In the genomic region with DNA sequence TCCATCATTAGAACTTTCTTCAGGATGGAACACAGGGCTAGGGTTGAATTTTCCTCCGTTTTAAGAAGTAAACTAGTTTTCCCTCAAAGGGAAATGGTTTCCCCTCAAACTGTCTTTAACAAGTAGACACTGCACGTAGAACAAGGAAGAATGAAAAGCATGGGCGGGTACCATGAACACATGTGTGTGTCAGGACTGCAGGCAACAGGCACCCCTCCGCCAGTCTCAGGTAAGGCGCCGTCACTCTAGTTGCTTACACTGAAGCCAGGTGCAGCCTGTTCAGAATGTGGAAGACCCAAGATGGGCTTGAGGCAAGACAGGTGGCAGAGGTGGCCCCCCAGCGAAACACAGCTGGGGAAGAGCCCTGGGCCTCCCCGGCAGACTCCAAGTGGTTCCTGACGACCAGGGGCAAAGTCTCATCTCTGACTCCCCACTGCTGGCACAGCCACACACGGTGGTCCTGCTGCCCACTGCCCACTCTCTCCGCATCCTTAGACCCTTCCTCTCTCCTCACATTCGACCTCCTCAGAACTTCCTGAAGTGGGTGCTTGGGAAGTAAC, we compare ENCODE assay signal across 1 cellular context.
TF ChIP-seq lines count a peak whose summit lies in the region.

No MANE protein-coding gene starts in this region.

TF ChIP-seq in H1, 55 proteins besides CTCF, POLR2A, EP300 and RAD21:
- TF ChIP-seq TBP (IDR thresholded peaks at IDR 0.05; ENCODE audit: low read depth, low read length), result no peak
- TF ChIP-seq HDAC2 (IDR thresholded peaks at IDR 0.05; ENCODE audit: borderline replicate concordance in 1 of 2, low read depth in 2 of 2, low read length in 2 of 2), result no peak
- TF ChIP-seq TEAD4 (IDR thresholded peaks at IDR 0.05; ENCODE audit: low read depth, low read length), result no peak
- no peak for TF ChIP-seq SP2 (IDR thresholded peaks at IDR 0.05; ENCODE audit: low read length)
- TF ChIP-seq SIX5 (IDR thresholded peaks at IDR 0.05; ENCODE audit: low read depth, low read length), result no peak
- no peak for TF ChIP-seq SP4 (IDR thresholded peaks at IDR 0.05; ENCODE audit: low read length)
- no peak for TF ChIP-seq TCF12 (IDR thresholded peaks at IDR 0.05; ENCODE audit: low read depth, low read length)
- no peak for TF ChIP-seq MAFK (IDR thresholded peaks at IDR 0.05; ENCODE audit: low read depth, low read length)
- TF ChIP-seq CHD2 (IDR thresholded peaks at IDR 0.05; ENCODE audit: low read length), result no peak
- TF ChIP-seq YY1 (IDR thresholded peaks at IDR 0.05; ENCODE audit: low read depth, low read length), result no peak
- TF ChIP-seq CREB1 (IDR thresholded peaks at IDR 0.05), result no peak
